In the genomic region with DNA sequence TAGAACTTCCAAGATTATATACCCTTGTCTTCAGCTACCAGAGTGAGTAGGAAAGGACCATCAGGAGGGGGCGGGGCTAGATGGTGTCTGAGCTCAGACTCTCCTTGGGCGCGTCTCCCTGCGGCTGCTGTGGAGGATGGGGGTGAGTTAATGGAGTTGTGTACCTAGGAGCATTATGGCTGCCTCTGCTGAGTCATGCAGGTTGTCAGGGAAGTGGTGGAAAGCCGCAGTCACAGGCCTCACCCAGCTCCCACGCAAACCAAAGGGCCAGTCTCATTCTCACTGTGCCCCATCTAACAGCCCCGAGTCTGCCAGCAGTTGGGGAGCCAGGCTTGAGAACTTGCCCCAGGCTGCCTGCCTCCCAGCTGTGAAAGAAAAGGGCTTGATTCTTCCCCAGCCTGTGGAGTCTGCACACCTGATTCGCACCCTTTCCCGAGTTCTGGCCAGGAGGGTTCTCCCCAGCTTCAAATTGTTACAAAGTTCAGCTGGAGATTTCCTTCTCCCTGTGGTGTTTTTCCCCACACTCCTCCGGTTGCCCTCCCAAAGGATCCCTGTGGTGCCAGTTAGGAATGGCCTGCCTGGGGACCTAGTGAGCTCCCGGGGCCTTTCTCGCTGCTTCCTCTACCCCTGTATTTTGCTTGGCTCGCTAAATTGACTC, we compare ENCODE assay signal across 1 cellular context.
TF ChIP-seq lines count a peak whose summit lies in the region.

No MANE protein-coding gene starts in this region.

TF ChIP-seq in K562, 482 proteins besides CTCF, POLR2A, EP300 and RAD21 (continued from another document):
- no peak for TF ChIP-seq RBM22 (IDR thresholded peaks at IDR 0.05; ENCODE audit: low read depth, low read length, poor library complexity, severe bottlenecking)
- no peak for TF ChIP-seq ZKSCAN8 (CRISPR knock-in tag; IDR thresholded peaks at IDR 0.05)
- no peak for TF ChIP-seq NBN (IDR thresholded peaks at IDR 0.05; ENCODE audit: low read depth)
- TF ChIP-seq CREM (IDR thresholded peaks at IDR 0.05; ENCODE audit: low read depth) = 0 out of 2 replicates have a peak, but pooled peaks have one; percentile 22
- no peak for TF ChIP-seq HMGN3 (IDR thresholded peaks at IDR 0.05; ENCODE audit: borderline replicate concordance, extremely low read depth, insufficient read length, low read depth, low read length)
- no peak for TF ChIP-seq PRPF4 (IDR thresholded peaks at IDR 0.05; ENCODE audit: insufficient read depth, low read depth, low read length, poor library complexity, severe bottlenecking)
- TF ChIP-seq CREBBP (IDR thresholded peaks at IDR 0.05; ENCODE audit: low read depth, low read length) = no peak
TF ChIP-seq in K562: peak in this region for 20.
